2 cellular contexts compared by ENCODE assay signal in genomic region chr12:56330936-56331335, GRCh38. TPM values are rescaled to one million over a fixed set of nuclear protein-coding genes. Genes with fewer than 3 reads are reported as not detected.
"Had no signal": no experiment of that assay in that cellular context is flagged by ENCODE, and none has a peak within 500 bp of the region (broad histone marks: within the 10 kb centered on the region; RNA-seq: fewer than 3 reads in every experiment).

No MANE protein-coding gene starts in this region.

RNA-seq across cellular contexts. Expression of gene IL23A, which starts 7.7 kb away (rescaled TPM):
- total RNA-seq: Right ventricle myocardium inferior, SJCRH30 had no signal
